ENCODE assay signal across 17 cellular contexts in the genomic region with DNA sequence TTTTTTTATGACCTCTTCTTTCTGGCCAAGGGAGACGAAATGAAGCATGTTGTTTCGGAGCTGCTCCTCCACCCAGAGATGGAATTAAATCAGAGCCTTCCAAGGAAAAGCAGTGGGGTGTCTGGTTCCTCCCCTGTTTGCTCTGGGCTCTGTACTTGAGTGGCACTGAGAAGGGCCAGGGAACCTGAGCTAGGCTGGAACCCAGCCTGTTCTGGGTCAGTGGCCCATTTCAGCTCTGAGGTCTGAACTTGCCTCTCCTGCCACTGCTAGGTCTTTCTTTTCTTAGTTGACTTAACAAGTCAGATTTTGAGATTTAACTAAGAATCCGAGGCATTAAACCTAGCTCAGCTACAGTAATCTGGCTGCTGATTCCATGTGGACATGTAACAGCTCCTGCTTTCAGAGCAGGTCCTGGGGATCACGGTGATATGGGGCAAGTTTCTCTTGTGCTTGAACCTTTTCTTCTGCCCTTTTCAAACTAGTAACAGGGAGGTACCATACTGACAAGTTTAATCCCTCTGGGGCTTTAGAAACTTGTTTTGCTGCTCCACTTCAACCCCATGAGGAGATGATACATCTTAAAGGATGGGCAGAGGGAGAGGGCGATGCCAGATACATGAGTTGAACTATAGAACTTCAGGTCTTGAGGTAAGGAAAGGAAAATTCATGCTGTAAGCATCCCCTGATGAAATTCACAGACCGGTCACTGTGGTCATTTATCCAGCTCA.
"Had no signal": no experiment of that assay in that cellular context is flagged by ENCODE, and none has a peak within 500 bp of the region (broad histone marks: within the 10 kb centered on the region; RNA-seq: fewer than 3 reads in every experiment).

No MANE protein-coding gene starts in this region.

- H3K4me3 Mint-ChIP-seq: central memory CD8-positive, alpha-beta T cell; memory B cell; mesothelial cell of epicardium; nephron; stimulated activated memory B cell treated with anti-CD40 and anti-IgM and Interleukin-4, amounts not matched to agents 10 μg/mL and 1 μg/mL and 100 μg/mL, for 72 hours; stimulated activated naive CD8-positive, alpha-beta T cell treated with anti-CD3 and anti-CD28 coated beads, Interleukin-15, amount 100 ng/mL, for 72 hours had no signal

- H3K27me3 ChIP-seq: gastrocnemius medialis, testis, transverse colon had no signal

- H3K36me3 Mint-ChIP-seq: memory B cell; mesothelial cell of epicardium; stimulated activated memory B cell treated with anti-CD40 and anti-IgM and Interleukin-4, amounts not matched to agents 10 μg/mL and 1 μg/mL and 100 μg/mL, for 72 hours had no signal

- H3K27ac Mint-ChIP-seq: memory B cell; mesothelial cell of epicardium; nephron; stimulated activated memory B cell treated with anti-CD40 and anti-IgM and Interleukin-4, amounts not matched to agents 10 μg/mL and 1 μg/mL and 100 μg/mL, for 72 hours had no signal

- DNase-seq: cortex of kidney; dorsolateral prefrontal cortex; effector memory CD4-positive, alpha-beta T cell; erythroblast; gastrocnemius medialis; left ventricle myocardium inferior; lower lobe of right lung; posterior cingulate gyrus; stimulated activated CD4-positive, alpha-beta T cell treated with anti-CD3 and anti-CD28 coated beads, Interleukin-4, amount 100 ng/mL, for 24 hours; stimulated activated naive CD8-positive, alpha-beta T cell treated with anti-CD3 and anti-CD28 coated beads, Interleukin-15, amount 100 ng/mL, for 72 hours; testis; transverse colon had no signal

- H3K9me3 ChIP-seq: gastrocnemius medialis, left ventricle myocardium inferior, lower lobe of right lung, testis, transverse colon had no signal

- ATAC-seq: lower lobe of right lung; stimulated activated memory B cell treated with anti-CD40 and anti-IgM and Interleukin-4, amounts not matched to agents 10 μg/mL and 1 μg/mL and 100 μg/mL, for 72 hours; stimulated activated naive CD8-positive, alpha-beta T cell treated with anti-CD3 and anti-CD28 coated beads, Interleukin-15, amount 100 ng/mL, for 72 hours had no signal

- H3K4me3 ChIP-seq: dorsolateral prefrontal cortex, gastrocnemius medialis, left ventricle myocardium inferior, lower lobe of right lung, testis, transverse colon had no signal

- H3K4me1 Mint-ChIP-seq: central memory CD8-positive, alpha-beta T cell; memory B cell had no signal

- H3K27me3 Mint-ChIP-seq: central memory CD8-positive, alpha-beta T cell; stimulated activated memory B cell treated with anti-CD40 and anti-IgM and Interleukin-4, amounts not matched to agents 10 μg/mL and 1 μg/mL and 100 μg/mL, for 72 hours had no signal

- H3K36me3 ChIP-seq: gastrocnemius medialis, left ventricle myocardium inferior, lower lobe of right lung, transverse colon had no signal

- H3K4me1 ChIP-seq: lower lobe of right lung, testis, transverse colon had no signal

- H3K27ac ChIP-seq: dorsolateral prefrontal cortex, left ventricle myocardium inferior, lower lobe of right lung, testis, transverse colon had no signal

- H3K9me3 Mint-ChIP-seq: central memory CD8-positive, alpha-beta T cell; memory B cell; mesothelial cell of epicardium; nephron; stimulated activated naive CD8-positive, alpha-beta T cell treated with anti-CD3 and anti-CD28 coated beads, Interleukin-15, amount 100 ng/mL, for 72 hours had no signal
